Comparison of ENCODE assay signal across 14 cellular contexts in the genomic region with DNA sequence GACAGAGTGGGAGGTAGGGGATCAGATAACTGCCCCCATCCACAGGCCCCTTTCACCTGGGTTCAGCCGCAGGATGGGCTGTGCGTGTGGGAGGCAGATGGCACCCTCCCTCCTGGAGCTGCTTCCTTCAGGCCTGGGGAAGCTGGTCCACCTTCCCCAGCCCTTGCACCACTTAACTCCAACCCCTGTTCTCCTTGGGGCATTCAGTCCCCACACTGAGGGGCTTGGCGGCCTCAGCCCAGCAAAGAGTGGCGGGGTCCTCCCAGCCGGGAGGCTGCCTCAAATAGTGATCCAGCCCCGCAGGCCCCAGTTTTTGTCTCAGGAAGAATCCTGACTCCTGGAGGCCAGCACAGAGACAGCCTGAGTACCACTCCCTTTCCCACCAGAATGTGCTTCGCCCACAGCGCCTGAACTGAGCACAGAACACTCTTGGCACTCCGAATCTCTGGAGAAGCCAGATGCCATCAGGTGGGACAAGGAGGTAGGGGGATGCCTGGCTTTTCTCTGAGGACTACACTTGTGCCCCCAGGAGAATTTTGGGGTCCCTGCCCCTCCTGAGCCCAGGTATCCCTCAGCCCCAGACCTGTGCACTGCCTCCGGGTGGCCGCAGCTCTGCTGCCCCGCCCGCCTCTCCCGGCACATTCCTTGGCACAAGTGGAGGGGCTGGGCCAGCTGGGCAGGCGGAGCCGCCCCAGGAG. TPM values are rescaled to one million over a fixed set of nuclear protein-coding genes. Genes with fewer than 3 reads are reported as not detected.
DNase-seq lines count a peak whose midpoint lies in the region; ATAC-seq and TF ChIP-seq lines count a peak whose summit lies in the region.
"Had no signal": no experiment of that assay in that cellular context is flagged by ENCODE, and none has a peak within 500 bp of the region (broad histone marks: within the 10 kb centered on the region; RNA-seq: fewer than 3 reads in every experiment).

No MANE protein-coding gene starts in this region.

- no peak overlapping the region for H3K27ac ChIP-seq in CD8-positive, alpha-beta memory T cell (ENCODE audit: low read depth, low read length)
- no peak overlapping the region for H3K27ac ChIP-seq in HEK293 (ENCODE audit: extremely low read depth, low read depth, low read length)
- peak overlapping the region; percentile 43 to 99 (median 96) for H3K27ac ChIP-seq in dorsolateral prefrontal cortex
- peak overlapping the region; percentile 48 for H3K27ac ChIP-seq in neuronal stem cell (replicated peaks; ENCODE audit: low read length)
- no peak overlapping the region for H3K27ac ChIP-seq in naive thymus-derived CD4-positive, alpha-beta T cell (ENCODE audit: low read depth, low read length)

- peak overlapping the region in 1 of 8 donors; percentile 89 for H3K27ac Mint-ChIP-seq in CD8-positive, alpha-beta memory T cell
- no peak overlapping the region for H3K27ac Mint-ChIP-seq in naive thymus-derived CD4-positive, alpha-beta T cell

- H3K36me3 Mint-ChIP-seq in CD8-positive, alpha-beta memory T cell: peaks cover 0 to 30% (median 0%) of the 10 kb centered on the region in 3 donors
- peaks cover 0 to 4% (median 2%) of the 10 kb centered on the region in 5 donors for H3K36me3 Mint-ChIP-seq in naive thymus-derived CD4-positive, alpha-beta T cell

- peak overlapping the region; percentile 98 for H2BK120ac ChIP-seq in neuronal stem cell (ENCODE audit: low read depth, low read length)

- peak overlapping the region; percentile 57 for H4K8ac ChIP-seq in neuronal stem cell (ENCODE audit: low read depth, low read length)

- no peak overlapping the region for H3K4me2 ChIP-seq in neuronal stem cell (ENCODE audit: insufficient read depth, low read length, poor library complexity, severe bottlenecking)

- H3K4me3 ChIP-seq in CD8-positive, alpha-beta memory T cell (ENCODE audit: low read length): no peak overlapping the region
- no peak overlapping the region for H3K4me3 ChIP-seq in HEK293 (ENCODE audit: low read depth, low read length)
- H3K4me3 ChIP-seq in dorsolateral prefrontal cortex: peak overlapping the region in 56 of 59 donors; percentile 4 to 71 (median 40)
- H3K4me3 ChIP-seq in neuronal stem cell (ENCODE audit: low read length in 2 of 2): no peak overlapping the region
- H3K4me3 ChIP-seq in naive thymus-derived CD4-positive, alpha-beta T cell (ENCODE audit: low read length): no peak overlapping the region

- H4K91ac ChIP-seq in neuronal stem cell (ENCODE audit: low read depth, low read length, poor library complexity): peak overlapping the region; percentile 81

- peak overlapping the region; percentile 32 for H3K14ac ChIP-seq in neuronal stem cell (ENCODE audit: low read length)

- DNase-seq in CD8-positive, alpha-beta memory T cell: no peak
- DNase-seq in dorsolateral prefrontal cortex (peak in 1 of 10 donors; percentile 61), neuronal stem cell (ENCODE audit: low spot score) (no peak), NCI-H1105 treated with DMSO at 0.1 percent for 48 hours (lab: John Stamatoyannopoulos, UW) (no peak)
- DNase-seq in naive thymus-derived CD4-positive, alpha-beta T cell: no peak
- DNase-seq: activated CD4-positive, alpha-beta T cell treated with anti-CD3 and anti-CD28 coated beads for 36 hours; activated naive CD4-positive, alpha-beta T cell treated with anti-CD3 and anti-CD28 coated beads, Interleukin-2, amount 10 ng/mL, durations not matched to agents 7 days and 5 days; DMS79; hippocampal formation; Karpas-422; NCI-H345 had no signal

- H3K36me3 ChIP-seq in CD8-positive, alpha-beta memory T cell (ENCODE audit: insufficient read depth, low read length): peaks cover 19% of the 10 kb centered on the region
- peaks cover 0 to 39% of the 10 kb centered on the region in 2 experiments; a peak in 1 of 3 replicates for H3K36me3 ChIP-seq in HEK293 (ENCODE audit: control insufficient read depth in 2 of 2, insufficient read depth in 1 of 2, low read length in 2 of 2)
- H3K36me3 ChIP-seq in neuronal stem cell (replicated peaks in 1 of 2; ENCODE audit: control insufficient read depth in 2 of 2, insufficient read depth in 2 of 2, low read length in 2 of 2): peaks cover 20 to 33% of the 10 kb centered on the region in 2 donors
- H3K36me3 ChIP-seq in naive thymus-derived CD4-positive, alpha-beta T cell (ENCODE audit: control insufficient read depth in 2 of 3, insufficient read depth in 3 of 3, low read length in 3 of 3): peaks cover 0 to 31% (median 10%) of the 10 kb centered on the region in 3 experiments

- peaks cover 16% of the 10 kb centered on the region for H3K4me1 ChIP-seq in CD8-positive, alpha-beta memory T cell (ENCODE audit: insufficient read depth, low read length)
- H3K4me1 ChIP-seq in HEK293 (ENCODE audit: control insufficient read depth, insufficient read depth, low read length) (no peaks in the 10 kb centered on the region), neuronal stem cell (ENCODE audit: control insufficient read depth in 2 of 2, insufficient read depth in 1 of 2, low read depth in 1 of 2, low read length in 2 of 2) (peaks cover 2 to 17% of the 10 kb centered on the region in 2 donors)
- peaks cover 8 to 10% of the 10 kb centered on the region in 2 donors for H3K4me1 ChIP-seq in naive thymus-derived CD4-positive, alpha-beta T cell (ENCODE audit: control insufficient read depth in 2 of 2, insufficient read depth in 2 of 2, low read length in 2 of 2)

- H3K4me3 Mint-ChIP-seq in CD8-positive, alpha-beta memory T cell: peak overlapping the region in 6 of 7 donors; percentile 40 to 68 (median 54)
- peak overlapping the region in 4 of 10 donors; percentile 38 to 87 (median 80) for H3K4me3 Mint-ChIP-seq in naive thymus-derived CD4-positive, alpha-beta T cell
- H3K4me3 Mint-ChIP-seq: activated CD4-positive, alpha-beta T cell treated with anti-CD3 and anti-CD28 coated beads for 36 hours; activated naive CD4-positive, alpha-beta T cell treated with anti-CD3 and anti-CD28 coated beads, Interleukin-2, amount 10 ng/mL, durations not matched to agents 7 days and 5 days had no signal

- H3K18ac ChIP-seq in neuronal stem cell (ENCODE audit: low read length): peak overlapping the region; percentile 93

- ATAC-seq in naive thymus-derived CD4-positive, alpha-beta T cell: no peak
- no peak for ATAC-seq in HG02970 (IDR thresholded peaks at IDR 0.05; ENCODE audit: low FRiP score, unreplicated experiment)
- ATAC-seq in HG03159 (IDR thresholded peaks at IDR 0.05; ENCODE audit: unreplicated experiment): no peak
- ATAC-seq: activated CD4-positive, alpha-beta T cell treated with anti-CD3 and anti-CD28 coated beads for 36 hours had no signal

- H3K9me3 Mint-ChIP-seq in CD8-positive, alpha-beta memory T cell: no peaks in the 10 kb centered on the region
- no peaks in the 10 kb centered on the region for H3K9me3 Mint-ChIP-seq in naive thymus-derived CD4-positive, alpha-beta T cell
- H3K9me3 Mint-ChIP-seq: activated naive CD4-positive, alpha-beta T cell treated with anti-CD3 and anti-CD28 coated beads, Interleukin-2, amount 10 ng/mL, durations not matched to agents 7 days and 5 days had no signal

- H3K4me1 Mint-ChIP-seq in CD8-positive, alpha-beta memory T cell: peaks cover 15 to 21% (median 16%) of the 10 kb centered on the region in 3 donors
- peaks cover 0 to 24% (median 18%) of the 10 kb centered on the region in 7 donors for H3K4me1 Mint-ChIP-seq in naive thymus-derived CD4-positive, alpha-beta T cell

- H2BK12ac ChIP-seq in neuronal stem cell (ENCODE audit: low read length): peak overlapping the region; percentile 86

- no peaks in the 10 kb centered on the region for H3K9me3 ChIP-seq in CD8-positive, alpha-beta memory T cell (ENCODE audit: low read length)
- H3K9me3 ChIP-seq in HEK293 (ENCODE audit: control insufficient read depth, insufficient read depth, low read depth, low read length) (no peaks in the 10 kb centered on the region), neuronal stem cell (replicated peaks in 1 of 2; ENCODE audit: control insufficient read depth in 2 of 2, insufficient read depth in 1 of 2, low read depth in 1 of 2, low read length in 2 of 2) (no peaks in the 10 kb centered on the region)
- no peaks in the 10 kb centered on the region for H3K9me3 ChIP-seq in naive thymus-derived CD4-positive, alpha-beta T cell (ENCODE audit: control insufficient read depth in 2 of 3, low read length in 3 of 3)

- H3K79me1 ChIP-seq in neuronal stem cell (ENCODE audit: low read depth, low read length): peaks cover 3% of the 10 kb centered on the region

- WGBS in neuronal stem cell (ENCODE audit: extremely low coverage in 2 of 2, insufficient read length in 2 of 2, insufficient replicate concordance in 1 of 2), 2 donors: no CpG with 5 or more reads among the region's 16 CpGs

- peak overlapping the region; percentile 82 for H3K23ac ChIP-seq in neuronal stem cell (ENCODE audit: low read depth, low read length, poor library complexity)

- peaks cover 0 to 1% of the 10 kb centered on the region in 2 donors for H3K27me3 Mint-ChIP-seq in CD8-positive, alpha-beta memory T cell
- H3K27me3 Mint-ChIP-seq in naive thymus-derived CD4-positive, alpha-beta T cell: peaks cover 0 to 6% (median 0%) of the 10 kb centered on the region in 5 donors

- peak overlapping the region; percentile 100 for H2AK5ac ChIP-seq in neuronal stem cell (ENCODE audit: low read depth, low read length)

- no peak overlapping the region for H2AFZ ChIP-seq in neuronal stem cell (ENCODE audit: low read length)

- intact Hi-C loops in dorsolateral prefrontal cortex (cut with DNase I): no loop called here
- intact Hi-C loops in naive thymus-derived CD4-positive, alpha-beta T cell (cut with micrococcal nuclease): no loop called here

- H3K4ac ChIP-seq in neuronal stem cell (ENCODE audit: low read length): peak overlapping the region; percentile 86

- H2BK15ac ChIP-seq in neuronal stem cell (ENCODE audit: low read length): no peak overlapping the region

- POLR2A ChIA-PET in CD8-positive, alpha-beta memory T cell (lab: Charles Lee): interaction anchor here (1.2 kb wide), 1 partner anchor 35 kb away, joined by 3 read pairs; a partner anchor contains a TSS
- POLR2A ChIA-PET in HEK293 (lab: Yijun Ruan, JAX): interaction anchor here (0.8 kb wide), 1 partner anchor 34 kb away, joined by 5 read pairs; a partner anchor contains a TSS
- POLR2A ChIA-PET in naive thymus-derived CD4-positive, alpha-beta T cell (lab: Charles Lee): no interaction called here

- no peak for TF ChIP-seq CTCF in HEK293 (tag by site-specific recombination; IDR thresholded peaks at IDR 0.05)
- TF ChIP-seq CTCF in dorsolateral prefrontal cortex (IDR thresholded peaks at IDR 0.05 in 54 of 56, conservative IDR thresholded peaks at IDR 0.05 in 2 of 56; ENCODE audit: low read depth in 1 of 56, partially characterized antibody in 56 of 56): no peak

- no peaks in the 10 kb centered on the region for H3K27me3 ChIP-seq in CD8-positive, alpha-beta memory T cell (ENCODE audit: insufficient read depth, low read length, poor library complexity, severe bottlenecking)
- H3K27me3 ChIP-seq in dorsolateral prefrontal cortex (peaks cover 0 to 4% (median 0%) of the 10 kb centered on the region in 45 donors), neuronal stem cell (ENCODE audit: control insufficient read depth in 3 of 3, insufficient read depth in 3 of 3, low read depth in 1 of 3, low read length in 3 of 3) (no peaks in the 10 kb centered on the region)
- H3K27me3 ChIP-seq in naive thymus-derived CD4-positive, alpha-beta T cell (ENCODE audit: control insufficient read depth in 2 of 2, insufficient read depth in 2 of 2, low read length in 2 of 2): no peaks in the 10 kb centered on the region

- peak overlapping the region; percentile 89 for H2BK5ac ChIP-seq in neuronal stem cell (ENCODE audit: low read length)

- H3K9ac ChIP-seq in neuronal stem cell (ENCODE audit: low read depth, low read length, poor library complexity): no peak overlapping the region

- CTCF ChIA-PET in CD8-positive, alpha-beta memory T cell (lab: Charles Lee): interaction anchor here (2.2 kb wide), 1 partner anchor 22 kb away, joined by 5 read pairs; no protein-coding TSS in a partner anchor
- CTCF ChIA-PET in HEK293 (lab: Yijun Ruan, JAX): interaction anchor here (0.6 kb wide), 1 partner anchor 36 kb away, joined by 4 read pairs; a partner anchor contains a TSS
- CTCF ChIA-PET in naive thymus-derived CD4-positive, alpha-beta T cell (lab: Charles Lee): interaction anchor here (1.0 kb wide), 1 partner anchor 21 kb away, joined by 3 read pairs; no protein-coding TSS in a partner anchor

RNA-seq across cellular contexts. Expression of a gene that starts 0.9 kb away (rescaled TPM):
- 1 to 10 TPM; 1.9 TPM for total RNA-seq in CD8-positive, alpha-beta memory T cell
- polyA plus RNA-seq in CD8-positive, alpha-beta memory T cell: 0.53 TPM
- 100 to 1,000 TPM in 104 of 120 experiments, 10 to 100 TPM in 16; 50.9 to 507 (median 173) TPM for total RNA-seq in dorsolateral prefrontal cortex
- polyA plus RNA-seq in neuronal stem cell (2013, experiment 1 of 2): 8.8 TPM
- 8.7 TPM for polyA plus RNA-seq in neuronal stem cell (2013, experiment 2 of 2)
- 1 to 10 TPM; 1.4 to 6.2 (median 2.9) TPM for total RNA-seq in naive thymus-derived CD4-positive, alpha-beta T cell
- polyA plus RNA-seq in naive thymus-derived CD4-positive, alpha-beta T cell: under 1 TPM in 1 of 2 donors, not detected in 1; 0.22 TPM

RNA-seq across cellular contexts. Expression of a gene that starts 4.9 kb away (rescaled TPM):
- 1 to 10 TPM in 1 of 2 experiments, under 1 TPM in 1; 0.97 to 1.5 TPM for total RNA-seq in CD8-positive, alpha-beta memory T cell
- not detected for polyA plus RNA-seq in CD8-positive, alpha-beta memory T cell
- total RNA-seq in dorsolateral prefrontal cortex: 1 to 10 TPM in 111 of 120 experiments, under 1 TPM in 7, not detected in 2; 0.67 to 8.6 (median 2.6) TPM
- polyA plus RNA-seq in neuronal stem cell (2013, experiment 1 of 2): 0.85 TPM
- 0.80 TPM for polyA plus RNA-seq in neuronal stem cell (2013, experiment 2 of 2)
- 1 to 10 TPM; 2.8 to 7.4 (median 4.9) TPM for total RNA-seq in naive thymus-derived CD4-positive, alpha-beta T cell
- polyA plus RNA-seq in naive thymus-derived CD4-positive, alpha-beta T cell: under 1 TPM in 1 of 2 donors, not detected in 1; 0.33 TPM

RNA-seq across cellular contexts. Expression of a gene that starts 34.1 kb away (rescaled TPM):
- 10 to 100 TPM; 85.9 to 88.3 TPM for total RNA-seq in CD8-positive, alpha-beta memory T cell
- 83.3 TPM for polyA plus RNA-seq in CD8-positive, alpha-beta memory T cell
- total RNA-seq in dorsolateral prefrontal cortex: 10 to 100 TPM; 16.6 to 45.3 (median 27.0) TPM
- polyA plus RNA-seq in neuronal stem cell (2013, experiment 1 of 2): 103 TPM
- polyA plus RNA-seq in neuronal stem cell (2013, experiment 2 of 2): 100 TPM
- 10 to 100 TPM; 42.2 to 76.1 (median 58.2) TPM for total RNA-seq in naive thymus-derived CD4-positive, alpha-beta T cell
- 10 to 100 TPM; 72.4 to 81.2 TPM for polyA plus RNA-seq in naive thymus-derived CD4-positive, alpha-beta T cell

RNA-seq across cellular contexts. Expression of a gene that starts 35.7 kb away (rescaled TPM):
- total RNA-seq in CD8-positive, alpha-beta memory T cell: 100 to 1,000 TPM; 110 to 117 TPM
- 27.3 TPM for polyA plus RNA-seq in CD8-positive, alpha-beta memory T cell
- total RNA-seq in dorsolateral prefrontal cortex: 100 to 1,000 TPM in 51 of 120 experiments, 10 to 100 TPM in 69; 66.8 to 160 (median 95.9) TPM
- 36.6 TPM for polyA plus RNA-seq in neuronal stem cell (2013, experiment 1 of 2)
- polyA plus RNA-seq in neuronal stem cell (2013, experiment 2 of 2): 35.4 TPM
- 10 to 100 TPM; 65.7 to 74.0 (median 69.4) TPM for total RNA-seq in naive thymus-derived CD4-positive, alpha-beta T cell
- 10 to 100 TPM; 14.4 to 38.4 TPM for polyA plus RNA-seq in naive thymus-derived CD4-positive, alpha-beta T cell

RNA-seq across cellular contexts. Expression of a gene that starts 37.2 kb away (rescaled TPM):
- 10 to 100 TPM; 10.8 to 11.2 TPM for total RNA-seq in CD8-positive, alpha-beta memory T cell
- polyA plus RNA-seq in CD8-positive, alpha-beta memory T cell: 5.6 TPM
- 10 to 100 TPM in 4 of 120 experiments, 1 to 10 TPM in 116; 1.8 to 16.3 (median 4.2) TPM for total RNA-seq in dorsolateral prefrontal cortex
- polyA plus RNA-seq in neuronal stem cell (2013, experiment 1 of 2): 1.4 TPM
- 1.5 TPM for polyA plus RNA-seq in neuronal stem cell (2013, experiment 2 of 2)
- 10 to 100 TPM in 3 of 5 experiments, 1 to 10 TPM in 2; 4.3 to 18.6 (median 11.2) TPM for total RNA-seq in naive thymus-derived CD4-positive, alpha-beta T cell
- polyA plus RNA-seq in naive thymus-derived CD4-positive, alpha-beta T cell: 1 to 10 TPM; 6.5 to 9.8 TPM

Comparison
In these comparisons a context has a peak if more than half of its experiments do, and no peak if none do; other contexts are left out.
1. H3K27ac ChIP-seq: peak in dorsolateral prefrontal cortex (59 of 59) and neuronal stem cell (single experiment); none in CD8-positive, alpha-beta memory T cell (single experiment), HEK293 (single experiment) and naive thymus-derived CD4-positive, alpha-beta T cell (single experiment).
2. H3K4me3 ChIP-seq: peak in dorsolateral prefrontal cortex (56 of 59); none in CD8-positive, alpha-beta memory T cell (single experiment), HEK293 (single experiment), neuronal stem cell (0 of 2) and naive thymus-derived CD4-positive, alpha-beta T cell (single experiment).
3. RNA of a gene that starts 0.9 kb away (total RNA-seq): 50.9 to 507 TPM in dorsolateral prefrontal cortex; 1.4 to 6.2 TPM in naive thymus-derived CD4-positive, alpha-beta T cell and 1.9 TPM in CD8-positive, alpha-beta memory T cell; every median in the first group is over 4 times any median in the second.